1 cellular context compared by ENCODE assay signal in the genomic region with DNA sequence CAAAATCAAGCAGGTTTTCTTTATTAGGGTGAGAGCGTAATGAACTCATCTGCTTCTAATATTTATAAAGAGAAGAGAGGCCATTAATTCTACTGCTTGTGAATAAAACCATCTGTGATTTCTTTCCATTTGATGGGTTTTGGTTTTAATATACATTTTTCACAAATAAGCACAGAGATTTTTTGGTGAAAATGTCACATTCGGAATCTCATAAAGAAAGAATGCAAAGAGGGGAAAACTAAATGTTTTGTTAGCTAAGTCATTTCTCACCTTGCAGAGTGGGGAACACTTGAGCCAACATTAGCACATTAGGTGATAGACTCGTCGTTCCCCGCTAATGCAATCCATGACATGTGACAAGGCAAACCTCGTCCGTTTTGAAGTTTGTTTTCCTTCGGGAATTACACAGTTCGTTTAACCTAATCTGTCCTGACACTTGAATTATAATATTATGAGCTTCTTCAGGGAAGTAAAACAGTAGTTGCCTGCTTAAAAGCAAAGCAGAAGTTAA.
TF ChIP-seq lines count a peak whose summit lies in the region.

No MANE protein-coding gene starts in this region.

TF ChIP-seq in IMR-90, 13 proteins besides CTCF, POLR2A, EP300 and RAD21 (continued from another document):
- TF ChIP-seq MXI1 (IDR thresholded peaks at IDR 0.05; ENCODE audit: borderline replicate concordance, low read depth, low read length) (no peak), SMC3 (IDR thresholded peaks at IDR 0.05; ENCODE audit: low read depth, low read length) (no peak), RCOR1 (IDR thresholded peaks at IDR 0.05; ENCODE audit: insufficient replicate concordance, low read length) (no peak), MAZ (IDR thresholded peaks at IDR 0.05; ENCODE audit: borderline replicate concordance, low read depth, low read length) (no peak)
